Comparison of ENCODE assay signal across 11 cellular contexts in genomic region chr17:42704495-42705494, GRCh38. TPM values are rescaled to one million over a fixed set of nuclear protein-coding genes. Genes with fewer than 3 reads are reported as not detected.
DNase-seq lines count a peak whose midpoint lies in the region; ATAC-seq, FAIRE-seq and TF ChIP-seq lines count a peak whose summit lies in the region.
"Had no signal": no experiment of that assay in that cellular context is flagged by ENCODE, and none has a peak within 500 bp of the region (broad histone marks: within the 10 kb centered on the region; RNA-seq: fewer than 3 reads in every experiment).

No MANE protein-coding gene starts in this region.

- H3K27ac Mint-ChIP-seq in glutamatergic neuron (ENCODE audit: unreplicated experiment): no peak overlapping the region

- H3K27me3 Mint-ChIP-seq in glutamatergic neuron (ENCODE audit: unreplicated experiment): peaks cover 10% of the 10 kb centered on the region

- no peak for TF ChIP-seq CTCF in glutamatergic neuron (IDR thresholded peaks at IDR 0.05; ENCODE audit: partially characterized antibody, unreplicated experiment)
- TF ChIP-seq CTCF in D721Med (IDR thresholded peaks at IDR 0.05; ENCODE audit: insufficient read depth, missing control alignments): no peak

- no peak for FAIRE-seq in D721Med (lab: Jason Lieb, UNC)
- FAIRE-seq: A204.1 had no signal

- DNase-seq in activated CD4-positive, CD25-positive, alpha-beta regulatory T cell treated with anti-CD3 and anti-CD28 coated beads, Interleukin-2, amount 50 U/mL, for 16 hours (ENCODE audit: low read depth, low spot score): peak; percentile 26
- DNase-seq in activated CD4-positive, CD25-positive, alpha-beta regulatory T cell treated with anti-CD3 and anti-CD28 coated beads, Interleukin-2, amount 50 U/mL, for 72 hours: no peak
- no peak for DNase-seq in glutamatergic neuron
- no peak for DNase-seq in HUDEP-2 (lab: John Stamatoyannopoulos, UW; ENCODE audit: unreplicated experiment in 76 of 76)
- DNase-seq in D721Med (ENCODE audit: insufficient read length, low spot score): no peak
- no peak for DNase-seq in iPS-NIHi7 (ENCODE audit: extremely low spot score)
- DNase-seq: aorta, gastrocnemius medialis had no signal

- ATAC-seq in GM21367 (IDR thresholded peaks at IDR 0.05; ENCODE audit: unreplicated experiment) (peak; percentile 68), HG03196 (IDR thresholded peaks at IDR 0.05; ENCODE audit: unreplicated experiment) (peak; percentile 53)
- ATAC-seq: gastrocnemius medialis had no signal

- H3K4me3 Mint-ChIP-seq in glutamatergic neuron (ENCODE audit: unreplicated experiment): peak overlapping the region; percentile 9

- H3K9me3 Mint-ChIP-seq in glutamatergic neuron (ENCODE audit: unreplicated experiment): peaks cover 12% of the 10 kb centered on the region

- H3K36me3 Mint-ChIP-seq in glutamatergic neuron (ENCODE audit: unreplicated experiment): no peaks in the 10 kb centered on the region

- peaks cover 10% of the 10 kb centered on the region for H3K4me1 Mint-ChIP-seq in glutamatergic neuron (ENCODE audit: low read depth, unreplicated experiment)

RNA-seq across cellular contexts. Expression of gene CNTNAP1, which starts 22.5 kb away (rescaled TPM):
- 44.8 TPM for total RNA-seq in glutamatergic neuron (ENCODE audit: unreplicated experiment)

RNA-seq across cellular contexts. Expression of gene CCR10, which starts 23.2 kb away (rescaled TPM):
- total RNA-seq in glutamatergic neuron (ENCODE audit: unreplicated experiment): 1.6 TPM

RNA-seq across cellular contexts. Expression of gene PLEKHH3, which starts 28.0 kb away (rescaled TPM):
- 40.6 TPM for total RNA-seq in glutamatergic neuron (ENCODE audit: unreplicated experiment)

RNA-seq across cellular contexts. Expression of gene EZH1, which starts 40.0 kb away (rescaled TPM):
- 32.2 TPM for total RNA-seq in glutamatergic neuron (ENCODE audit: unreplicated experiment)

RNA-seq across cellular contexts. Expression of gene TUBG2, which starts 45.7 kb away (rescaled TPM):
- total RNA-seq in glutamatergic neuron (ENCODE audit: unreplicated experiment): 22.1 TPM
